In genomic region chr1:32714277-32714676, GRCh38 we compare ENCODE assay signal across 1 cellular context.
TF ChIP-seq lines count a peak whose summit lies in the region.

No MANE protein-coding gene starts in this region.

TF ChIP-seq in HepG2, 621 proteins besides CTCF, POLR2A, EP300 and RAD21 (continued from another document and continues in another):
- TF ChIP-seq, protein P1, sequence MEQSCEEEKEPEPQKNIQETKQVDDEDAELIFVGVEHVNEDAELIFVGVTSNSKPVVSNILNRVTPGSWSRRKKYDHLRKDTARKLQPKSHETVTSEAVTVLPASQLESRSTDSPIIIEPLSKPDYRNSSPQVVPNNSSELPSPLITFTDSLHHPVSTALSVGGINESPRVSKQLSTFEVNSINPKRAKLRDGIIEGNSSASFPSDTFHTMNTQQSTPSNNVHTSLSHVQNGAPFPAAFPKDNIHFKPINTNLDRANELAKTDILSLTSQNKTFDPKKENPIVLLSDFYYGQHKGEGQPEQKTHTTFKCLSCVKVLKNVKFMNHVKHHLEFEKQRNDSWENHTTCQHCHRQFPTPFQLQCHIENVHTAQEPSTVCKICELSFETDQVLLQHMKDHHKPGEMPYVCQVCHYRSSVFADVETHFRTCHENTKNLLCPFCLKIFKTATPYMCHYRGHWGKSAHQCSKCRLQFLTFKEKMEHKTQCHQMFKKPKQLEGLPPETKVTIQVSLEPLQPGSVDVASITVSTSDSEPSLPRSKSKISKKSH (CRISPR knock-in tag; IDR thresholded peaks at IDR 0.05; ENCODE audit: borderline replicate concordance), result no peak
- TF ChIP-seq ARID3A (IDR thresholded peaks at IDR 0.05; ENCODE audit: low read depth, low read length) (peak; percentile 75; the same call in 1 of the 2 replicates), NFE2L2 (IDR thresholded peaks at IDR 0.05; ENCODE audit: low read length) (no peak), NR2F6 (IDR thresholded peaks at IDR 0.05) (no peak), NR2F6 (CRISPR knock-in tag; IDR thresholded peaks at IDR 0.05) (0 out of 2 replicates have a peak, but pooled peaks have one; percentile 45), KDM5B (CRISPR knock-in tag; IDR thresholded peaks at IDR 0.05; ENCODE audit: borderline replicate concordance) (no peak), ZNF614 (CRISPR knock-in tag; IDR thresholded peaks at IDR 0.05; ENCODE audit: borderline replicate concordance) (peak; percentile 98), SNAI1 (CRISPR knock-in tag; IDR thresholded peaks at IDR 0.05; ENCODE audit: borderline replicate concordance) (no peak), SAP130 (CRISPR knock-in tag; IDR thresholded peaks at IDR 0.05; ENCODE audit: low read depth) (peak; percentile 74), ZNF281 (CRISPR knock-in tag; IDR thresholded peaks at IDR 0.05; ENCODE audit: borderline replicate concordance) (peak; percentile 47; the same call in 1 of the 2 replicates), SNAPC5 (CRISPR knock-in tag; IDR thresholded peaks at IDR 0.05; ENCODE audit: borderline replicate concordance) (no peak), IRF1 (CRISPR knock-in tag; IDR thresholded peaks at IDR 0.05; ENCODE audit: low read depth) (no peak), E2F2 (CRISPR knock-in tag; IDR thresholded peaks at IDR 0.05; ENCODE audit: borderline replicate concordance) (no peak), CEBPG (CRISPR knock-in tag; IDR thresholded peaks at IDR 0.05) (peak; percentile 76), HMGXB3 (CRISPR knock-in tag; IDR thresholded peaks at IDR 0.05; ENCODE audit: borderline replicate concordance) (no peak), MNT (IDR thresholded peaks at IDR 0.05) (no peak), FOXJ3 (CRISPR knock-in tag; IDR thresholded peaks at IDR 0.05; ENCODE audit: borderline replicate concordance) (peak; percentile 48; the same call in 1 of the 2 replicates), ZNF780A (CRISPR knock-in tag; IDR thresholded peaks at IDR 0.05) (no peak), POLR2G (IDR thresholded peaks at IDR 0.05; ENCODE audit: low read depth, low read length) (no peak), ZBTB20 (CRISPR knock-in tag; IDR thresholded peaks at IDR 0.05; ENCODE audit: borderline replicate concordance, low read depth) (peak; percentile 53; the same call in 1 of the 2 replicates), ZNF660 (CRISPR knock-in tag; IDR thresholded peaks at IDR 0.05; ENCODE audit: borderline replicate concordance, low read depth) (no peak), RNF2 (conservative IDR thresholded peaks at IDR 0.05; ENCODE audit: low read depth) (no peak), CBX1 (IDR thresholded peaks at IDR 0.05; ENCODE audit: low read depth) (no peak)
- TF ChIP-seq, protein P2, sequence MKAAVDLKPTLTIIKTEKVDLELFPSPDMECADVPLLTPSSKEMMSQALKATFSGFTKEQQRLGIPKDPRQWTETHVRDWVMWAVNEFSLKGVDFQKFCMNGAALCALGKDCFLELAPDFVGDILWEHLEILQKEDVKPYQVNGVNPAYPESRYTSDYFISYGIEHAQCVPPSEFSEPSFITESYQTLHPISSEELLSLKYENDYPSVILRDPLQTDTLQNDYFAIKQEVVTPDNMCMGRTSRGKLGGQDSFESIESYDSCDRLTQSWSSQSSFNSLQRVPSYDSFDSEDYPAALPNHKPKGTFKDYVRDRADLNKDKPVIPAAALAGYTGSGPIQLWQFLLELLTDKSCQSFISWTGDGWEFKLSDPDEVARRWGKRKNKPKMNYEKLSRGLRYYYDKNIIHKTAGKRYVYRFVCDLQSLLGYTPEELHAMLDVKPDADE (CRISPR knock-in tag; IDR thresholded peaks at IDR 0.05), result no peak
- TF ChIP-seq, protein P3, sequence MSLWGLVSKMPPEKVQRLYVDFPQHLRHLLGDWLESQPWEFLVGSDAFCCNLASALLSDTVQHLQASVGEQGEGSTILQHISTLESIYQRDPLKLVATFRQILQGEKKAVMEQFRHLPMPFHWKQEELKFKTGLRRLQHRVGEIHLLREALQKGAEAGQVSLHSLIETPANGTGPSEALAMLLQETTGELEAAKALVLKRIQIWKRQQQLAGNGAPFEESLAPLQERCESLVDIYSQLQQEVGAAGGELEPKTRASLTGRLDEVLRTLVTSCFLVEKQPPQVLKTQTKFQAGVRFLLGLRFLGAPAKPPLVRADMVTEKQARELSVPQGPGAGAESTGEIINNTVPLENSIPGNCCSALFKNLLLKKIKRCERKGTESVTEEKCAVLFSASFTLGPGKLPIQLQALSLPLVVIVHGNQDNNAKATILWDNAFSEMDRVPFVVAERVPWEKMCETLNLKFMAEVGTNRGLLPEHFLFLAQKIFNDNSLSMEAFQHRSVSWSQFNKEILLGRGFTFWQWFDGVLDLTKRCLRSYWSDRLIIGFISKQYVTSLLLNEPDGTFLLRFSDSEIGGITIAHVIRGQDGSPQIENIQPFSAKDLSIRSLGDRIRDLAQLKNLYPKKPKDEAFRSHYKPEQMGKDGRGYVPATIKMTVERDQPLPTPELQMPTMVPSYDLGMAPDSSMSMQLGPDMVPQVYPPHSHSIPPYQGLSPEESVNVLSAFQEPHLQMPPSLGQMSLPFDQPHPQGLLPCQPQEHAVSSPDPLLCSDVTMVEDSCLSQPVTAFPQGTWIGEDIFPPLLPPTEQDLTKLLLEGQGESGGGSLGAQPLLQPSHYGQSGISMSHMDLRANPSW (CRISPR knock-in tag; IDR thresholded peaks at IDR 0.05; ENCODE audit: borderline replicate concordance), result no peak
- TF ChIP-seq, protein P4, sequence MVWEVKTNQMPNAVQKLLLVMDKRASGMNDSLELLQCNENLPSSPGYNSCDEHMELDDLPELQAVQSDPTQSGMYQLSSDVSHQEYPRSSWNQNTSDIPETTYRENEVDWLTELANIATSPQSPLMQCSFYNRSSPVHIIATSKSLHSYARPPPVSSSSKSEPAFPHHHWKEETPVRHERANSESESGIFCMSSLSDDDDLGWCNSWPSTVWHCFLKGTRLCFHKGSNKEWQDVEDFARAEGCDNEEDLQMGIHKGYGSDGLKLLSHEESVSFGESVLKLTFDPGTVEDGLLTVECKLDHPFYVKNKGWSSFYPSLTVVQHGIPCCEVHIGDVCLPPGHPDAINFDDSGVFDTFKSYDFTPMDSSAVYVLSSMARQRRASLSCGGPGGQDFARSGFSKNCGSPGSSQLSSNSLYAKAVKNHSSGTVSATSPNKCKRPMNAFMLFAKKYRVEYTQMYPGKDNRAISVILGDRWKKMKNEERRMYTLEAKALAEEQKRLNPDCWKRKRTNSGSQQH (CRISPR knock-in tag; IDR thresholded peaks at IDR 0.05; ENCODE audit: low read depth), result no peak
- TF ChIP-seq, protein P5, sequence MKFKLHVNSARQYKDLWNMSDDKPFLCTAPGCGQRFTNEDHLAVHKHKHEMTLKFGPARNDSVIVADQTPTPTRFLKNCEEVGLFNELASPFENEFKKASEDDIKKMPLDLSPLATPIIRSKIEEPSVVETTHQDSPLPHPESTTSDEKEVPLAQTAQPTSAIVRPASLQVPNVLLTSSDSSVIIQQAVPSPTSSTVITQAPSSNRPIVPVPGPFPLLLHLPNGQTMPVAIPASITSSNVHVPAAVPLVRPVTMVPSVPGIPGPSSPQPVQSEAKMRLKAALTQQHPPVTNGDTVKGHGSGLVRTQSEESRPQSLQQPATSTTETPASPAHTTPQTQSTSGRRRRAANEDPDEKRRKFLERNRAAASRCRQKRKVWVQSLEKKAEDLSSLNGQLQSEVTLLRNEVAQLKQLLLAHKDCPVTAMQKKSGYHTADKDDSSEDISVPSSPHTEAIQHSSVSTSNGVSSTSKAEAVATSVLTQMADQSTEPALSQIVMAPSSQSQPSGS (CRISPR knock-in tag; IDR thresholded peaks at IDR 0.05), result peak; percentile 38; the same call in 1 of the 2 replicates
